ENCODE assay signal across 29 cellular contexts in the genomic region with DNA sequence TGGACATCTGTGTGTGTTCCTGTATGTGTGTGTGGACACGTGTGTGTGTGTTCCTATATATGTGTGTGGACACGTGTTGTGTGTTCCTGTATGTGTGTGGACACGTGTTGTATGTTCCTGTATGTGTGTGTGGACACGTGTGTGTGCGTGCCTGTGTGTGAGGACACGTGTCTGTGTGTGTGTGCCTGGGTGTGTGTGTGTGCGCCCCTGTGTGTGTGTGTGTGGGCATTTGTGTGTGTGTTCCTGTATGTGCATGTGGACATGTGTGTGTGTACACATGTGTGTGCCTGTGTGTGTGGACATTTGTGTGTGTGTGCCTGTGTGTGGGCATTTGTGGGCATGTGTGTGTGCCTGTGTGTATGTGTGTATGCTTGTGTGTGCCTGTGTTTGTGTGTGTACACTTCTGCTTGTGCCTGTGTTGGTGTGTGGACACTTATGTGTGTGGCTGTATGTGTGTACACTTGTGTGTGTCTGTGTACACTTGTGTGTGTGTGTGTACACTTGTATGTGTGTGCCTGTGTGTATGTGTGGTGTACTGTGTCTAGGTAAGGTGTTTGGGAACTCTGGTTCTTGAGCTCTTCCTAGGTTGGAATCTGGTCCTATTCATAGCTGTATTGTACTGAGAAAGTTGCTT. TPM values are rescaled to one million over a fixed set of nuclear protein-coding genes. Genes with fewer than 3 reads are reported as not detected.
"Had no signal": no experiment of that assay in that cellular context is flagged by ENCODE, and none has a peak within 500 bp of the region (broad histone marks: within the 10 kb centered on the region; RNA-seq: fewer than 3 reads in every experiment).

No MANE protein-coding gene starts in this region.

- H3K27ac ChIP-seq: colonic mucosa, gastrocnemius medialis, heart left ventricle, hepatocyte, parathyroid adenoma, stomach, thyroid gland had no signal

- H3K9ac ChIP-seq: parathyroid adenoma had no signal

- H3K27ac Mint-ChIP-seq: dendritic cell treated with granulocyte-macrophage colony-stimulating factor and Interleukin-4, amounts not matched to agents 40 ng/mL and 50 ng/mL, for 4 days; memory B cell; natural killer cell treated with Interleukin-12 subunit alpha and Interleukin-12 subunit beta and Interleukin-15 and Interleukin-18, amount 100 ng/mL, for 72 hours; progenitor cell of endocrine pancreas; stimulated activated effector memory CD8-positive, alpha-beta T cell treated with anti-CD3 and anti-CD28 coated beads, Interleukin-12 subunit alpha, Interleukin-12 subunit beta, amount 100 ng/mL, for 72 hours; type B pancreatic cell had no signal

- H3K9me3 Mint-ChIP-seq: dendritic cell treated with granulocyte-macrophage colony-stimulating factor and Interleukin-4, amounts not matched to agents 40 ng/mL and 50 ng/mL, for 4 days; memory B cell; natural killer cell treated with Interleukin-12 subunit alpha and Interleukin-12 subunit beta and Interleukin-15 and Interleukin-18, amount 100 ng/mL, for 72 hours; neural crest cell; stimulated activated effector memory CD8-positive, alpha-beta T cell treated with anti-CD3 and anti-CD28 coated beads, Interleukin-12 subunit alpha, Interleukin-12 subunit beta, amount 100 ng/mL, for 72 hours; type B pancreatic cell had no signal

- H3K4me3 ChIP-seq: colonic mucosa, gastrocnemius medialis, heart left ventricle, hepatocyte, lung, mucosa of descending colon, stomach, thyroid gland had no signal

- H3K4me3 Mint-ChIP-seq: dendritic cell treated with granulocyte-macrophage colony-stimulating factor and Interleukin-4, amounts not matched to agents 40 ng/mL and 50 ng/mL, for 4 days; memory B cell; natural killer cell treated with Interleukin-12 subunit alpha and Interleukin-12 subunit beta and Interleukin-15 and Interleukin-18, amount 100 ng/mL, for 72 hours; neural crest cell; stimulated activated effector memory CD8-positive, alpha-beta T cell treated with anti-CD3 and anti-CD28 coated beads, Interleukin-12 subunit alpha, Interleukin-12 subunit beta, amount 100 ng/mL, for 72 hours; type B pancreatic cell had no signal

- H3K4me2 ChIP-seq: hepatocyte had no signal

- FAIRE-seq: kidney had no signal

- H3K9me3 ChIP-seq: colonic mucosa, gastrocnemius medialis, heart left ventricle, mucosa of descending colon, stomach, thyroid gland had no signal

- ATAC-seq: esophagus mucosa; gastrocnemius medialis; left lobe of liver; mucosa of descending colon; natural killer cell treated with Interleukin-12 subunit alpha and Interleukin-12 subunit beta and Interleukin-15 and Interleukin-18, amount 100 ng/mL, for 72 hours; sciatic nerve; stimulated activated effector memory CD8-positive, alpha-beta T cell treated with anti-CD3 and anti-CD28 coated beads, Interleukin-12 subunit alpha, Interleukin-12 subunit beta, amount 100 ng/mL, for 72 hours had no signal

- H3K36me3 Mint-ChIP-seq: memory B cell; stimulated activated effector memory CD8-positive, alpha-beta T cell treated with anti-CD3 and anti-CD28 coated beads, Interleukin-12 subunit alpha, Interleukin-12 subunit beta, amount 100 ng/mL, for 72 hours had no signal

- H3K27me3 ChIP-seq: thyroid gland had no signal

- H3K36me3 ChIP-seq: colonic mucosa, gastrocnemius medialis, heart left ventricle, stomach, thyroid gland had no signal

- H3K4me1 ChIP-seq: colonic mucosa, gastrocnemius medialis, parathyroid adenoma, thyroid gland had no signal

- H2AFZ ChIP-seq: hepatocyte, parathyroid adenoma had no signal

- DNase-seq: colonic mucosa; effector memory CD4-positive, alpha-beta T cell; foreskin fibroblast; gastrocnemius medialis; kidney; mucosa of descending colon; naive B cell; stimulated activated CD4-positive, alpha-beta T cell treated with anti-CD3 and anti-CD28 coated beads, Interleukin-2, amount 100 ng/mL, for 24 hours; stimulated activated CD4-positive, alpha-beta T cell treated with anti-CD3 and anti-CD28 coated beads, Interleukin-4, amount 100 ng/mL, for 24 hours; stimulated activated naive CD4-positive, alpha-beta T cell treated with Interleukin-2 at 50 U/mL for 16 hours; stomach; thyroid gland had no signal

- H3K79me2 ChIP-seq: hepatocyte, parathyroid adenoma had no signal

RNA-seq across cellular contexts. Expression of gene IGSF21, which starts 3.7 kb away (rescaled TPM):
- total RNA-seq: chondrocyte; esophagus mucosa; glomerular endothelial cell; hepatocyte; natural killer cell treated with Interleukin-12 subunit alpha and Interleukin-12 subunit beta and Interleukin-15 and Interleukin-18, amount 100 ng/mL, for 72 hours; osteoblast; progenitor cell of endocrine pancreas had no signal
- polyA plus RNA-seq: hepatocyte had no signal
